8 cellular contexts compared by ENCODE assay signal in the genomic region with DNA sequence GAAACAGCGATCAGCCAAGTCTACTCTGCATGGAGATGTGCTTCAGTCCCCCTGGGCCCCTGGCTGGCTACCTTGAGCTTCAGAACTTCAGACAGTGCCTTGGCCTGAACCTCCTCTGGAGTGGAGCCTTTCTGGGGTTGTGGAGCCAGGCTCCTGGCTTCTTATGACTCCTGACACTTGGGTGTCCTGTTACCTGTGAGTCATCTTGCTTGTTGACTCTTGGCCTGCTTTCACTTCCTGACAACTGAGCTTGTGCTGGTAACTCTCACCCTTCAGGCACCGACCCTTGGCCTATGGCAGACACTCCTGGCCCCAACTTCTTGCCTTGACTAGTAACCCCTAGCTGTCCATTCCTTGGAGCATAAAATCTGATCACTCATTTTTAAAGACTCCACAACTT. TPM values are rescaled to one million over a fixed set of nuclear protein-coding genes. Genes with fewer than 3 reads are reported as not detected.
A peak's percentile ranks its signal among the peaks of the same experiment; 100 is the strongest.
DNase-seq lines count a peak whose midpoint lies in the region; ATAC-seq lines count a peak whose summit lies in the region.

No MANE protein-coding gene starts in this region.

- intact Hi-C loops in left cardiac atrium (cut with DNase I) = no loop called here

- DNase-seq in A172 (ENCODE audit: low spot score) (peak; percentile 85), RKO (ENCODE audit: low spot score) (peak; percentile 92), iris pigment epithelial cell (ENCODE audit: low read depth) (peak; percentile 87), NCI-H1092 treated with DMSO at 0.1 percent for 48 hours (lab: John Stamatoyannopoulos, UW) (no peak), left cardiac atrium (no peak)
- no peak for DNase-seq in activated CD8-positive, alpha-beta memory T cell treated with anti-CD3 and anti-CD28 coated beads for 24 hours

- peak; percentile 94 for ATAC-seq in GM18909 (IDR thresholded peaks at IDR 0.05; ENCODE audit: poor library complexity, unreplicated experiment)
- ATAC-seq in HG03064 (IDR thresholded peaks at IDR 0.05; ENCODE audit: low read depth, unreplicated experiment) = peak; percentile 74
- no peak for ATAC-seq in left cardiac atrium

RNA-seq across cellular contexts. Expression of gene VIT, which starts 46.5 kb away (rescaled TPM):
- total RNA-seq in A172 (2014; rRNA removed; shearing (Covaris generic)) = 1.3 and 3.4 TPM in 2 replicates
- 10 to 100 TPM; 12.4 to 23.7 TPM for total RNA-seq in left cardiac atrium

RNA-seq across cellular contexts. Expression of gene FEZ2, which starts 52.1 kb away (rescaled TPM):
- total RNA-seq in A172 (2014; rRNA removed; shearing (Covaris generic)) = 190 and 290 TPM in 2 replicates
- 10 to 100 TPM; 46.5 to 68.3 TPM for total RNA-seq in left cardiac atrium

Comparison
In these comparisons a context has a peak if more than half of its experiments do, and no peak if none do; other contexts are left out.
1. DNase-seq: peak in A172 (single experiment), RKO (single experiment) and iris pigment epithelial cell (single experiment); none in NCI-H1092 treated with DMSO at 0.1 percent for 48 hours (single experiment), left cardiac atrium (single experiment) and activated CD8-positive, alpha-beta memory T cell treated with anti-CD3 and anti-CD28 coated beads for 24 hours (single experiment).
2. ATAC-seq: peak in GM18909 (single experiment) and HG03064 (single experiment); none in left cardiac atrium (0 of 2).